1 cellular context compared by ENCODE assay signal in genomic region chr7:12211054-12212050, GRCh38.
TF ChIP-seq lines count a peak whose summit lies in the region.

Gene TMEM106B (plus strand): TSS chr7:12211294. CDS start chr7:12214811, 3,517 bp downstream.

TF ChIP-seq in HepG2, 621 proteins besides CTCF, POLR2A, EP300 and RAD21 (continued from another document and continues in another):
- TF ChIP-seq MLXIP (CRISPR knock-in tag; IDR thresholded peaks at IDR 0.05; ENCODE audit: borderline replicate concordance) (peak; percentile 81; the same call in 1 of the 2 replicates), PATZ1 (CRISPR knock-in tag; IDR thresholded peaks at IDR 0.05) (peak; percentile 63; the same call in 1 of the 2 replicates), HOXD1 (CRISPR knock-in tag; IDR thresholded peaks at IDR 0.05) (peak; percentile 94), SIX4 (CRISPR knock-in tag; IDR thresholded peaks at IDR 0.05) (no peak), TBP (CRISPR knock-in tag; IDR thresholded peaks at IDR 0.05) (no peak), MXD3 (CRISPR knock-in tag; IDR thresholded peaks at IDR 0.05) (peak; percentile 99), ZBTB37 (CRISPR knock-in tag; IDR thresholded peaks at IDR 0.05) (no peak), BORCS8-MEF2B (CRISPR knock-in tag; IDR thresholded peaks at IDR 0.05) (peak; percentile 99), SRSF9 (IDR thresholded peaks at IDR 0.05; ENCODE audit: borderline replicate concordance, insufficient read depth, low read depth, low read length, poor library complexity, severe bottlenecking) (no peak), TCF12 (IDR thresholded peaks at IDR 0.05) (no peak), TCF12 (CRISPR knock-in tag; IDR thresholded peaks at IDR 0.05) (peak; percentile 92), EEA1 (CRISPR knock-in tag; IDR thresholded peaks at IDR 0.05; ENCODE audit: borderline replicate concordance) (peak; percentile 96), ETV5 (CRISPR knock-in tag; IDR thresholded peaks at IDR 0.05; ENCODE audit: borderline replicate concordance) (peak; percentile 81), ZNF101 (CRISPR knock-in tag; IDR thresholded peaks at IDR 0.05; ENCODE audit: borderline replicate concordance, low read depth) (peak; percentile 98), ZNF17 (CRISPR knock-in tag; IDR thresholded peaks at IDR 0.05) (peak; percentile 96), STAG1 (CRISPR knock-in tag; IDR thresholded peaks at IDR 0.05) (peak; percentile 22; the same call in 1 of the 2 replicates), U2AF1 (optimal IDR thresholded peaks at IDR 0.05; ENCODE audit: low read depth, low read length) (peak; percentile 54), ZNF331 (CRISPR knock-in tag; IDR thresholded peaks at IDR 0.05) (peak; percentile 77), HOXA9 (CRISPR knock-in tag; IDR thresholded peaks at IDR 0.05; ENCODE audit: borderline replicate concordance) (peak; percentile 98), NPAS2 (CRISPR knock-in tag; IDR thresholded peaks at IDR 0.05; ENCODE audit: borderline replicate concordance) (no peak), NR0B2 (CRISPR knock-in tag; IDR thresholded peaks at IDR 0.05) (peak; percentile 92), TFDP1 (CRISPR knock-in tag; IDR thresholded peaks at IDR 0.05; ENCODE audit: borderline replicate concordance) (peak; percentile 83), DZIP1 (CRISPR knock-in tag; IDR thresholded peaks at IDR 0.05) (peak; percentile 88), RARG (CRISPR knock-in tag; IDR thresholded peaks at IDR 0.05; ENCODE audit: low read depth) (peak; percentile 98), TERF1 (CRISPR knock-in tag; IDR thresholded peaks at IDR 0.05) (peak; percentile 82; the same call in 1 of the 2 replicates), KDM5B (CRISPR knock-in tag; IDR thresholded peaks at IDR 0.05; ENCODE audit: borderline replicate concordance) (peak; percentile 100), REST (IDR thresholded peaks at IDR 0.05; ENCODE audit: borderline replicate concordance in 1 of 2, low read depth in 1 of 2, low read length in 2 of 2) (peak in 1 of 2 experiments; percentile 32; a peak in 1 of 4 replicates), CREB3 (CRISPR knock-in tag; IDR thresholded peaks at IDR 0.05) (peak; percentile 96), NFYC (CRISPR knock-in tag; IDR thresholded peaks at IDR 0.05) (peak; percentile 2), NCOA2 (CRISPR knock-in tag; IDR thresholded peaks at IDR 0.05) (peak; percentile 10; the same call in 1 of the 2 replicates), CEBPZ (IDR thresholded peaks at IDR 0.05; ENCODE audit: low read length) (no peak), ZIK1 (CRISPR knock-in tag; IDR thresholded peaks at IDR 0.05; ENCODE audit: borderline replicate concordance, low read depth) (peak; percentile 95), PCBP2 (optimal IDR thresholded peaks at IDR 0.05; ENCODE audit: low read depth, low read length, poor library complexity, severe bottlenecking) (no peak), ZNF576 (CRISPR knock-in tag; IDR thresholded peaks at IDR 0.05) (peak; percentile 85), IRF2 (CRISPR knock-in tag; IDR thresholded peaks at IDR 0.05) (peak; percentile 61), SALL2 (CRISPR knock-in tag; IDR thresholded peaks at IDR 0.05) (peak; percentile 99), ZNF589 (CRISPR knock-in tag; conservative IDR thresholded peaks at IDR 0.05) (peak; percentile 93)
